Comparison of ENCODE assay signal across 8 cellular contexts in the genomic region with DNA sequence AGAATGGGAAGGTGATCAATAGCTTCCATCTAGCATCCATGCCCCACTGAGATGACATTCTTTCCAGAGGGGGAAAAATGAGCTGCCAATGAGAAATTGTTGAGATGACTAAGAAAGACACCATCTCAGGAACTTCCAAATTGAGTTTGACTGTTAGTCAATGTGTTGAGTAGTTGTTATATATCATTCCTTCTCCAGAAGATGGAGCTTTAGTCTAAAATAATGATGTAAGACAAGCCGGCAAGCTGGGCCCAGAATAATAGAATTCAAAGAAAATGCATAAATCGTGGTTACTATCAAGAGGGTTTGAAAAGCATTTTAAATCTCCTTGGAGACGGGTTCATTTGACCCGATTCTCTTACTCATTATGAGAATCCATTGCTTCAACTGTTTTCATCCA.
A peak's percentile ranks its signal among the peaks of the same experiment; 100 is the strongest.
DNase-seq lines count a peak whose midpoint lies in the region; ATAC-seq and TF ChIP-seq lines count a peak whose summit lies in the region.

No MANE protein-coding gene starts in this region.

- TF ChIP-seq CTCF in cardiac fibroblast (IDR thresholded peaks at IDR 0.05; ENCODE audit: low read depth, low read length) = no peak
- TF ChIP-seq CTCF in osteoblast (IDR thresholded peaks at IDR 0.05; ENCODE audit: extremely low read depth, low read depth, low read length) = peak; percentile 42

- H3K4me1 ChIP-seq in osteoblast (ENCODE audit: insufficient read depth, low read length) = no peaks in the 10 kb centered on the region

- DNase-seq in NOMO-1 treated with DMSO at 0.1 percent for 48 hours (lab: John Stamatoyannopoulos, UW; ENCODE audit: unreplicated experiment) (peak; percentile 26), NOMO-1 treated with dmso at 0.1 percent for 144 hours (lab: John Stamatoyannopoulos, UW; ENCODE audit: unreplicated experiment) (no peak), MV-4-11 (lab: John Stamatoyannopoulos, UW) (peak; percentile 56), cardiac fibroblast (ENCODE audit: low read depth in 2 of 2) (peak; percentile 27 to 38), osteoblast (ENCODE audit: insufficient read length, low spot score, missing footprints) (peak; percentile 64), NCI-H2196 treated with DMSO at 0.1 percent for 48 hours (lab: John Stamatoyannopoulos, UW; ENCODE audit: unreplicated experiment) (no peak), NCI-H2081 treated with DMSO at 0.1 percent for 48 hours (lab: John Stamatoyannopoulos, UW) (no peak)

- no peaks in the 10 kb centered on the region for H3K27me3 ChIP-seq in osteoblast (ENCODE audit: insufficient read depth, low read length)

- no peak for ATAC-seq in esophagus mucosa

- no peaks in the 10 kb centered on the region for H3K36me3 ChIP-seq in osteoblast (ENCODE audit: insufficient read depth, low read length)

- no peaks in the 10 kb centered on the region for H3K9me3 ChIP-seq in osteoblast (ENCODE audit: low read depth, low read length)

- H3K4me3 ChIP-seq in cardiac fibroblast (replicated peaks in 1 of 2; ENCODE audit: low read depth in 2 of 2, low read length in 2 of 2) (no peak overlapping the region), osteoblast (ENCODE audit: insufficient read depth, low read length) (no peak overlapping the region)

- H3K27ac ChIP-seq in osteoblast (ENCODE audit: low read depth, low read length) = no peak overlapping the region

- H3K4me2 ChIP-seq in osteoblast (ENCODE audit: insufficient read depth, low read length) = no peak overlapping the region

- no peak overlapping the region for H2AFZ ChIP-seq in osteoblast (ENCODE audit: low read length)

- no peaks in the 10 kb centered on the region for H4K20me1 ChIP-seq in osteoblast (ENCODE audit: insufficient read depth, low read length)

- H3K79me2 ChIP-seq in osteoblast (ENCODE audit: insufficient read depth, low read length) = no peaks in the 10 kb centered on the region

Comparison
In these comparisons a context has a peak if more than half of its experiments do, and no peak if none do; other contexts are left out.
1. DNase-seq: peak in NOMO-1 treated with DMSO at 0.1 percent for 48 hours (single experiment), MV-4-11 (single experiment), cardiac fibroblast (2 of 2) and osteoblast (single experiment); none in NOMO-1 treated with dmso at 0.1 percent for 144 hours (single experiment), NCI-H2196 treated with DMSO at 0.1 percent for 48 hours (single experiment) and NCI-H2081 treated with DMSO at 0.1 percent for 48 hours (single experiment).